22 cellular contexts compared by ENCODE assay signal in the genomic region with DNA sequence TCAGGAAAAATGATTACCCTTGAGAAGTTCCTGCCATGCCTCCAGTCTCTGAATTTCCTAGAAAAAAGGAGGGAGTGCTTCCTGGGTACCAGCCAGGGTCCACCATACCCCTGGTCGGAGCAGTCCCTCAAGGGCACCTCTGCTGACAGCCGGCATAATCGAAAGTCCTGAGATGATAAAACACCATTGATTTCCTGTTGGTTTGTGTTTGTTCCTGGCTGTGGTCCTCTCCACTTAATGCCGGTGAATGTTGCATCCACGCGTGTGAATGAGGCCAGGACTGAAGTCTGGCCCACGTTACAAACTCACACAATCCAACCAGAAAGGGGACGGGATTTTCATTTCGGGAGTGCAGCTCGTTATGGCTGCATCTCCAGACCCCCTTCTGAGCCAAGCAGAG.
DNase-seq lines count a peak whose midpoint lies in the region; ATAC-seq, FAIRE-seq and TF ChIP-seq lines count a peak whose summit lies in the region.
"Had no signal": no experiment of that assay in that cellular context is flagged by ENCODE, and none has a peak within 500 bp of the region (broad histone marks: within the 10 kb centered on the region; RNA-seq: fewer than 3 reads in every experiment).

No MANE protein-coding gene starts in this region.

- no peak for TF ChIP-seq POLR2A in Peyer's patch (IDR thresholded peaks at IDR 0.05)

- H3K27ac ChIP-seq in Peyer's patch, result no peak overlapping the region
- H3K27ac ChIP-seq: 22Rv1; A549; BLaER1 treated with 17β-estradiol and CSF1 and Interleukin-3, amounts not matched to agents 10 nM and 100 nM; C4-2B had no signal

- H3K36me3 Mint-ChIP-seq in osteocyte (ENCODE audit: unreplicated experiment), result no peaks in the 10 kb centered on the region
- H3K36me3 Mint-ChIP-seq: CD8-positive, alpha-beta T cell had no signal

- FAIRE-seq in urothelium cell line (lab: Jason Lieb, UNC), result peak; percentile 55
- FAIRE-seq: D721Med, G401.6, GM12891, GM19239 had no signal

- no peaks in the 10 kb centered on the region for H3K27me3 Mint-ChIP-seq in osteocyte (ENCODE audit: unreplicated experiment)
- H3K27me3 Mint-ChIP-seq: B cell; CD4-positive, alpha-beta T cell had no signal

- ATAC-seq in HG03039 (IDR thresholded peaks at IDR 0.05; ENCODE audit: unreplicated experiment), result no peak
- ATAC-seq: A549; CD8-positive, alpha-beta T cell had no signal

- H3K4me1 Mint-ChIP-seq in osteocyte (ENCODE audit: unreplicated experiment), result no peaks in the 10 kb centered on the region
- H3K4me1 Mint-ChIP-seq: B cell had no signal

- peaks cover 17% of the 10 kb centered on the region for H3K9me3 Mint-ChIP-seq in osteocyte (ENCODE audit: unreplicated experiment)
- H3K9me3 Mint-ChIP-seq: CD4-positive, alpha-beta T cell had no signal

- H3K4me3 ChIP-seq in Peyer's patch, result no peak overlapping the region
- H3K4me3 ChIP-seq: A549; BLaER1 treated with 17β-estradiol and CSF1 and Interleukin-3, amounts not matched to agents 10 nM and 100 nM had no signal

- H3K9me3 ChIP-seq in Peyer's patch, result no peaks in the 10 kb centered on the region
- H3K9me3 ChIP-seq: Caco-2 had no signal

- H3K4me1 ChIP-seq in Peyer's patch, result no peaks in the 10 kb centered on the region
- H3K4me1 ChIP-seq: A549; BLaER1 treated with 17β-estradiol and CSF1 and Interleukin-3, amounts not matched to agents 10 nM and 100 nM; Caco-2 had no signal

- peak; percentile 50 for DNase-seq in NCI-H82 (lab: John Stamatoyannopoulos, UW)
- no peak for DNase-seq in NCI-H82 treated with DMSO at 0.1 percent for 48 hours (lab: John Stamatoyannopoulos, UW; ENCODE audit: unreplicated experiment)
- peak; percentile 57 for DNase-seq in osteocyte (ENCODE audit: extremely low spot score, unreplicated experiment)
- DNase-seq in urothelium cell line (ENCODE audit: low spot score), result no peak
- no peak for DNase-seq in Peyer's patch
- DNase-seq: AML-193; Caco-2; Calu3; CD4-positive, alpha-beta T cell; CD8-positive, alpha-beta T cell; DMS79 treated with DMSO at 0.1 percent for 48 hours; GF-D8 had no signal

- TF ChIP-seq CTCF in osteocyte (IDR thresholded peaks at IDR 0.05) (no peak), Peyer's patch (IDR thresholded peaks at IDR 0.05) (no peak)

- no peak overlapping the region for H3K4me3 Mint-ChIP-seq in osteocyte (ENCODE audit: unreplicated experiment)
- H3K4me3 Mint-ChIP-seq: B cell; CD4-positive, alpha-beta T cell; CD8-positive, alpha-beta T cell had no signal

- no peaks in the 10 kb centered on the region for H3K36me3 ChIP-seq in Peyer's patch
- H3K36me3 ChIP-seq: BLaER1 treated with 17β-estradiol and CSF1 and Interleukin-3, amounts not matched to agents 10 nM and 100 nM had no signal

- no peak overlapping the region for H3K27ac Mint-ChIP-seq in osteocyte (ENCODE audit: unreplicated experiment)
- H3K27ac Mint-ChIP-seq: B cell; CD4-positive, alpha-beta T cell; CD8-positive, alpha-beta T cell had no signal

- no peaks in the 10 kb centered on the region for H3K27me3 ChIP-seq in Peyer's patch
- H3K27me3 ChIP-seq: BLaER1 treated with 17β-estradiol and CSF1 and Interleukin-3, amounts not matched to agents 10 nM and 100 nM had no signal

Comparison
In these comparisons a context has a peak if more than half of its experiments do, and no peak if none do; other contexts are left out.
1. DNase-seq: peak in NCI-H82 (single experiment) and osteocyte (single experiment); none in NCI-H82 treated with DMSO at 0.1 percent for 48 hours (single experiment), urothelium cell line (single experiment) and Peyer's patch (0 of 3).